17 cellular contexts compared by ENCODE assay signal in the genomic region with DNA sequence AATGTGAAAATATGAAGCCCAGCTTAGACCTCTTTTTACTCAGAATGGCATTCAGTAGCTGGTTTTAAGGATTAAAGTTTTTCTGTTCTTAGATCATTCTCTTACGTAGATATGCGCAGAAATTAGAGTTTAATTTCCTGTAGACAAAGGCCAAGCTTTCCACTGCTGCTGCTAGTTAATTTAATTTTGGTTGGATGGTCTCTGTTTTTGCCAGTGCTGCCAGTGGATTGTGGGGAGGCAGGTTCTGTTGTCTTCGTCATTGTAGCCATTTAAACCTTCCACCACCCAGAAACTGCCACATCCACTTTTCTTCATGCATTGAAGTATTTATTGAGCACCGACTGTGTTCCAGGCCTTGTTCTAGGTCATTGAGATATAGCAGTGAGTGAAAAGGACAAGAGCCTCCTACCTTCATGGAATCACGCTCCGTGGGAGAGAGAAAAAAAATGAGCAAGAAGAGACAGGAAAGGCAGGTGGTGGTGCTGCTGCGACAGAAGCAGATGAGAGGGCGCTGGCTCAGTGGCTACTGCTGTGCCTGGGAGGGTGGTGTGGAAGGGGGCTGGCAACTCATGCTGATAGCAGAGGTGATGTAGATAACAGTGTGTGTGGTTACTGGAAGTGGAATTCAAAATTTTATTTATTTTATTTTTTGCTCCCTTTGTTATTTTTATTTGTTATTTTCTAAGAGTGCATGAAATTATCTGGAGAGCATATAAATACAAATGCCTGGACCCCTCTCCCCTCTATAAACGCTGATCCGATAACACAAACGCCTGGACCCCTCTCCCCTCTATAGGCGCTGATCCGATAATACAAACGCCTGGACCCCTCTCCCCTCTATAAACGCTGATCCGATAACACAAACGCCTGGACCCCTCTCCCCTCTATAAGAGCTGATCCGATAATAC. TPM values are rescaled to one million over a fixed set of nuclear protein-coding genes. Genes with fewer than 3 reads are reported as not detected.
DNase-seq lines count a peak whose midpoint lies in the region; ATAC-seq, FAIRE-seq and TF ChIP-seq lines count a peak whose summit lies in the region.
"Had no signal": no experiment of that assay in that cellular context is flagged by ENCODE, and none has a peak within 500 bp of the region (broad histone marks: within the 10 kb centered on the region; RNA-seq: fewer than 3 reads in every experiment).

No MANE protein-coding gene starts in this region.

- in situ Hi-C loops in HepG2 (cut with HindIII; ENCODE audit: extremely low pct_ligation_motif_present, low pct_unique_long_range_greater_than_20kb), result no loop called here

- POLR2A ChIA-PET in HepG2 (lab: Yijun Ruan, JAX), result no interaction called here

- TF ChIP-seq EP300 in HepG2 (IDR thresholded peaks at IDR 0.05; ENCODE audit: low read depth in 2 of 2, low read length in 2 of 2), result no peak
- TF ChIP-seq EP300 in HepG2 (CRISPR knock-in tag; IDR thresholded peaks at IDR 0.05; ENCODE audit: borderline replicate concordance), result no peak

- H3K9ac ChIP-seq in HepG2 (ENCODE audit: insufficient read depth, low read depth, low read length), result no peak overlapping the region

- H4K20me1 ChIP-seq in HepG2 (ENCODE audit: insufficient read depth, low read length), result no peaks in the 10 kb centered on the region

- no peaks in the 10 kb centered on the region; a peak in 1 of 5 replicates for H3K27me3 ChIP-seq in HepG2 (ENCODE audit: control insufficient read depth in 1 of 2, insufficient read depth in 2 of 2, low read length in 2 of 2)
- H3K27me3 ChIP-seq in right lobe of liver, result no peaks in the 10 kb centered on the region

- TF ChIP-seq POLR2A in HepG2 (IDR thresholded peaks at IDR 0.05; ENCODE audit: insufficient read depth in 1 of 2, low read depth in 2 of 2, low read length in 2 of 2), result no peak
- TF ChIP-seq POLR2A in right lobe of liver (IDR thresholded peaks at IDR 0.05), result no peak

- no peak overlapping the region for H2AFZ ChIP-seq in HepG2 (ENCODE audit: low read length)

- H3K36me3 ChIP-seq in HepG2 (replicated peaks in 1 of 2; ENCODE audit: control insufficient read depth in 1 of 2, insufficient read depth in 2 of 2, low read length in 2 of 2) (peaks cover 43 to 81% of the 10 kb centered on the region in 2 experiments), right lobe of liver (peaks cover 14 to 92% (median 70%) of the 10 kb centered on the region in 4 donors)

- no peak overlapping the region for H3K4me3 ChIP-seq in HepG2 (replicated peaks in 1 of 3; ENCODE audit: insufficient read depth in 1 of 3, low read depth in 2 of 3, low read length in 3 of 3)
- H3K4me3 ChIP-seq in right lobe of liver, result no peak overlapping the region

- H3K4me2 ChIP-seq in HepG2 (ENCODE audit: low read depth, low read length), result no peak overlapping the region

- no peak for DNase-seq in HepG2 (ENCODE audit: low spot score)
- no peak for DNase-seq in right lobe of liver
- DNase-seq in central memory CD8-positive, alpha-beta T cell (ENCODE audit: low spot score in 2 of 2), result no peak
- DNase-seq in mesenteric fat pad (ENCODE audit: low spot score), result peak; percentile 73
- DNase-seq in NCI-H2029 (lab: John Stamatoyannopoulos, UW), result no peak
- DNase-seq: ACHN, AML-193, KBM-7, NCI-H1417 treated with DMSO at 0.1 percent for 48 hours, NCI-H1930, NCI-H2171, NCI-H446, NCI-H69, SIG-M5 had no signal

- no peak for FAIRE-seq in HepG2 (lab: Jason Lieb, UNC)

- no peak for TF ChIP-seq CTCF in HepG2 (CRISPR knock-in tag; IDR thresholded peaks at IDR 0.05)
- TF ChIP-seq CTCF in right lobe of liver (IDR thresholded peaks at IDR 0.05), result no peak

- BruUV-seq in HepG2 (replicated peaks; lab: Mats Ljungman, UMichigan), result TSS peak; percentile 32

- ATAC-seq in HepG2, result no peak
- ATAC-seq in right lobe of liver, result no peak
- no peak for ATAC-seq in central memory CD8-positive, alpha-beta T cell (replicated peaks; ENCODE audit: extremely low read depth, poor library complexity, severe bottlenecking)
- no peak for ATAC-seq in GM18519 (IDR thresholded peaks at IDR 0.05; ENCODE audit: low FRiP score, unreplicated experiment)
- no peak for ATAC-seq in GM19397 (IDR thresholded peaks at IDR 0.05; ENCODE audit: unreplicated experiment)
- ATAC-seq: HCT116 had no signal

- H3K4me3 Mint-ChIP-seq in central memory CD8-positive, alpha-beta T cell, result no peak overlapping the region

- no peaks in the 10 kb centered on the region for H3K4me1 ChIP-seq in HepG2 (ENCODE audit: insufficient read depth, low read length)
- no peaks in the 10 kb centered on the region for H3K4me1 ChIP-seq in right lobe of liver

- intact Hi-C loops in HepG2 (cut with micrococcal nuclease; ENCODE audit: unreplicated experiment) (no loop called here), right lobe of liver (cut with DNase I) (no loop called here)

- TF ChIP-seq RAD21 in HepG2 (CRISPR knock-in tag; IDR thresholded peaks at IDR 0.05), result no peak

- CTCF ChIA-PET in HepG2 (lab: Yijun Ruan, JAX; ENCODE audit: low intra/inter-chr PET ratio, low total read pairs), result no interaction called here

- peaks cover 8% of the 10 kb centered on the region for H3K4me1 Mint-ChIP-seq in central memory CD8-positive, alpha-beta T cell

- WGBS in HepG2 (ENCODE audit: low lambda C conversion rate), result 97% methylated on average over 18 of the region's 18 CpGs
- WGBS in right lobe of liver (ENCODE audit: insufficient coverage, low coverage, low lambda C conversion rate, missing lambda C conversion rate), result 94% methylated on average over 18 of the region's 18 CpGs

- H3K79me2 ChIP-seq in HepG2 (ENCODE audit: insufficient read depth, low read length), result no peaks in the 10 kb centered on the region

- no peak overlapping the region for H3K27ac ChIP-seq in HepG2 (ENCODE audit: extremely low read length, insufficient read depth, low read length)
- no peak overlapping the region for H3K27ac ChIP-seq in right lobe of liver

- no peaks in the 10 kb centered on the region for H3K27me3 Mint-ChIP-seq in central memory CD8-positive, alpha-beta T cell

- H3K27ac Mint-ChIP-seq in central memory CD8-positive, alpha-beta T cell (ENCODE audit: low read depth), result peak overlapping the region; percentile 44

- peaks cover 94% of the 10 kb centered on the region for H3K36me3 Mint-ChIP-seq in central memory CD8-positive, alpha-beta T cell (ENCODE audit: insufficient read depth)

- H3K9me3 ChIP-seq in HepG2 (ENCODE audit: low read length) (no peaks in the 10 kb centered on the region), right lobe of liver (no peaks in the 10 kb centered on the region)

- no peaks in the 10 kb centered on the region for H3K9me3 Mint-ChIP-seq in central memory CD8-positive, alpha-beta T cell

TF ChIP-seq in HepG2, 621 proteins besides CTCF, POLR2A, EP300 and RAD21 (continues in another document):
- TF ChIP-seq PHF5A (CRISPR knock-in tag; IDR thresholded peaks at IDR 0.05; ENCODE audit: low read depth, unreplicated experiment) (no peak), HES4 (CRISPR knock-in tag; IDR thresholded peaks at IDR 0.05; ENCODE audit: borderline replicate concordance) (no peak), ZBTB1 (CRISPR knock-in tag; IDR thresholded peaks at IDR 0.05; ENCODE audit: borderline replicate concordance) (no peak), GFI1 (CRISPR knock-in tag; IDR thresholded peaks at IDR 0.05; ENCODE audit: borderline replicate concordance) (no peak), WIZ (CRISPR knock-in tag; IDR thresholded peaks at IDR 0.05) (no peak), ZNF121 (CRISPR knock-in tag; IDR thresholded peaks at IDR 0.05) (no peak), ATF7-NPFF (CRISPR knock-in tag; IDR thresholded peaks at IDR 0.05; ENCODE audit: low read depth) (no peak), ZNF441 (CRISPR knock-in tag; IDR thresholded peaks at IDR 0.05; ENCODE audit: borderline replicate concordance) (no peak), DMTF1 (CRISPR knock-in tag; IDR thresholded peaks at IDR 0.05) (no peak)

RNA-seq across cellular contexts. Expression of gene DYNC1H1, which starts 33.3 kb away (rescaled TPM):
- total RNA-seq in HepG2 (2016; rRNA removed; fragmentation: Illumina TruSeq; extraction: Trizol) (239 and 386 TPM in 2 replicates), right lobe of liver (100 to 1,000 TPM; 116 to 261 (median 161) TPM), mesenteric fat pad (473 TPM)
- 33.0 and 38.5 TPM in 2 replicates for total RNA-seq in HepG2 (2016; cell fraction: cytosol; rRNA removed; fragmentation: Illumina TruSeq; extraction: Trizol; ENCODE audit: low read depth)
- total RNA-seq in HepG2 (2016; cell fraction: insoluble cytoplasmic fraction; rRNA removed; fragmentation: Illumina TruSeq; extraction: Trizol), result 231 and 328 TPM in 2 replicates
- total RNA-seq in HepG2 (2016; cell fraction: membrane; rRNA removed; fragmentation: Illumina TruSeq; extraction: Trizol), result 57.3 and 69.8 TPM in 2 replicates
- 296 and 345 TPM in 2 replicates for total RNA-seq in HepG2 (2016; cell fraction: nucleus; rRNA removed; fragmentation: Illumina TruSeq; extraction: Trizol)
- polyA plus RNA-seq in HepG2 (2011; rRNA removed), result 74.4 and 102 TPM in 2 replicates
- 102 and 115 TPM in 2 replicates for polyA plus RNA-seq in HepG2 (2011; cell fraction: cytosol; rRNA removed)
- 192 and 221 TPM in 2 replicates for polyA plus RNA-seq in HepG2 (2011; cell fraction: nucleus; rRNA removed)
- 126 and 135 TPM in 2 replicates for polyA plus RNA-seq in HepG2 (2012)
- 11.1 and 13.5 TPM in 2 replicates for polyA plus RNA-seq in HepG2 (2016; cell fraction: cytosol; fragmentation: Illumina TruSeq; extraction: Trizol; ENCODE audit: low read depth)
- 132 and 159 TPM in 2 replicates for polyA plus RNA-seq in HepG2 (2016; cell fraction: insoluble cytoplasmic fraction; fragmentation: Illumina TruSeq; extraction: Trizol; ENCODE audit: low read depth)
- 18.9 and 22.7 TPM in 2 replicates for polyA plus RNA-seq in HepG2 (2016; cell fraction: membrane; fragmentation: Illumina TruSeq; extraction: Trizol; ENCODE audit: low read depth)
- 236 and 267 TPM in 2 replicates for polyA plus RNA-seq in HepG2 (2016; cell fraction: nucleus; fragmentation: Illumina TruSeq; extraction: Trizol; ENCODE audit: insufficient read depth, low read depth)
- polyA minus RNA-seq in HepG2 (2011; rRNA and poly(A)+ RNA removed; ENCODE audit: low replicate concordance), result 411 and 518 TPM in 2 replicates
- 317 and 327 TPM in 2 replicates for polyA minus RNA-seq in HepG2 (2011; cell fraction: cytosol; rRNA and poly(A)+ RNA removed)
- 190 and 258 TPM in 2 replicates for polyA minus RNA-seq in HepG2 (2011; cell fraction: nucleus; rRNA and poly(A)+ RNA removed)
